Comparison of ENCODE assay signal across 22 cellular contexts in genomic region chr3:170024581-170024980, GRCh38. TPM values are rescaled to one million over a fixed set of nuclear protein-coding genes. Genes with fewer than 3 reads are reported as not detected.
"Had no signal": no experiment of that assay in that cellular context is flagged by ENCODE, and none has a peak within 500 bp of the region (broad histone marks: within the 10 kb centered on the region; RNA-seq: fewer than 3 reads in every experiment).

No MANE protein-coding gene starts in this region.

- H3K36me3 ChIP-seq: right lobe of liver, tibial nerve, upper lobe of right lung, vagina had no signal

- H3K27me3 ChIP-seq: right lobe of liver, testis, tibial nerve, upper lobe of right lung, vagina had no signal

- ATAC-seq: left colon; left ventricle myocardium superior; psoas muscle; right lobe of liver; stimulated activated memory B cell treated with anti-CD40 and anti-IgM and Interleukin-4, amounts not matched to agents 10 μg/mL and 1 μg/mL and 100 μg/mL, for 72 hours had no signal

- H3K27ac ChIP-seq: dorsolateral prefrontal cortex, psoas muscle, right lobe of liver, testis, tibial nerve, upper lobe of right lung, vagina had no signal

- H3K9me3 ChIP-seq: psoas muscle, right lobe of liver, testis, tibial nerve, upper lobe of right lung, vagina had no signal

- DNase-seq: dorsolateral prefrontal cortex; effector CD8-positive, alpha-beta T cell; foreskin melanocyte; head of caudate nucleus; hippocampal formation; left colon; left ventricle myocardium superior; mesendoderm; naive B cell; psoas muscle; retina; right lobe of liver; stimulated activated CD4-positive, alpha-beta T cell treated with anti-CD3 and anti-CD28 coated beads, Interleukin-15, amount 100 ng/mL, for 24 hours; stimulated activated CD4-positive, alpha-beta T cell treated with anti-CD3 and anti-CD28 coated beads, Interleukin-1b, Interleukin-23, amount 100 ng/mL, for 48 hours; stimulated activated CD4-positive, alpha-beta T cell treated with anti-CD3 and anti-CD28 coated beads, Interleukin-4, amount 100 ng/mL, for 24 hours; testis; upper lobe of right lung had no signal

- H3K4me1 ChIP-seq: psoas muscle, testis, tibial nerve, upper lobe of right lung, vagina had no signal

- H3K4me3 ChIP-seq: dorsolateral prefrontal cortex, lung, psoas muscle, right lobe of liver, testis, tibial nerve, upper lobe of right lung, vagina had no signal

RNA-seq across cellular contexts. Expression of gene GPR160, which starts 13.2 kb away (rescaled TPM):
- total RNA-seq: osteoblast had no signal
